ENCODE assay signal across 15 cellular contexts in genomic region chr4:15043922-15044321, GRCh38. TPM values are rescaled to one million over a fixed set of nuclear protein-coding genes. Genes with fewer than 3 reads are reported as not detected.
A peak's percentile ranks its signal among the peaks of the same experiment; 100 is the strongest.
DNase-seq lines count a peak whose midpoint lies in the region; ATAC-seq and TF ChIP-seq lines count a peak whose summit lies in the region.
"Had no signal": no experiment of that assay in that cellular context is flagged by ENCODE, and none has a peak within 500 bp of the region (broad histone marks: within the 10 kb centered on the region; RNA-seq: fewer than 3 reads in every experiment).

No MANE protein-coding gene starts in this region.

- H3K4me1 ChIP-seq in right lobe of liver (peaks cover 0 to 18% (median 0%) of the 10 kb centered on the region in 4 donors), tibial artery (peaks cover 0 to 62% (median 20%) of the 10 kb centered on the region in 4 donors)

- DNase-seq in Right ventricle myocardium inferior (ENCODE audit: missing footprints), result peak; percentile 37
- no peak for DNase-seq in cardiac septum (ENCODE audit: low spot score)
- DNase-seq in dorsolateral prefrontal cortex, result no peak
- DNase-seq in right lobe of liver, result peak in 2 of 3 donors; percentile 45 to 47
- no peak for DNase-seq in tibial artery
- DNase-seq in MV-4-11 (lab: John Stamatoyannopoulos, UW), result no peak
- DNase-seq in NCI-H2196 treated with DMSO at 0.1 percent for 48 hours (lab: John Stamatoyannopoulos, UW; ENCODE audit: unreplicated experiment), result no peak
- DNase-seq: 8988T; CD4-positive, CD25-positive, alpha-beta regulatory T cell; GF-D8; HCEC 1CT; HFFc6 had no signal

- TF ChIP-seq CTCF in dorsolateral prefrontal cortex (IDR thresholded peaks at IDR 0.05 in 54 of 56, conservative IDR thresholded peaks at IDR 0.05 in 2 of 56; ENCODE audit: low read depth in 1 of 56, partially characterized antibody in 56 of 56), result peak in 1 of 56 donors; percentile 9
- no peak for TF ChIP-seq CTCF in right lobe of liver (IDR thresholded peaks at IDR 0.05)
- TF ChIP-seq CTCF in tibial artery (IDR thresholded peaks at IDR 0.05), result no peak

- H3K27ac ChIP-seq in dorsolateral prefrontal cortex (peak overlapping the region; percentile 3 to 89 (median 77)), right lobe of liver (peak overlapping the region in 2 of 3 donors; percentile 27 to 29), tibial artery (peak overlapping the region; percentile 48)
- H3K27ac ChIP-seq: BLaER1 treated with 17β-estradiol and CSF1 and Interleukin-3, amounts not matched to agents 10 nM and 100 nM; HL-60 had no signal

- H3K4me3 ChIP-seq in dorsolateral prefrontal cortex, result no peak overlapping the region
- H3K4me3 ChIP-seq in right lobe of liver, result no peak overlapping the region
- H3K4me3 ChIP-seq in tibial artery, result no peak overlapping the region
- H3K4me3 ChIP-seq: BLaER1 treated with 17β-estradiol and CSF1 and Interleukin-3, amounts not matched to agents 10 nM and 100 nM had no signal

- intact Hi-C loops in Right ventricle myocardium inferior (cut with DNase I) (no loop called here), cardiac septum (cut with DNase I) (no loop called here), dorsolateral prefrontal cortex (cut with DNase I) (loop anchor here (5.0 to 10.0 kb wide), 3 partner anchors 58 to 111 kb away; no protein-coding TSS in a partner anchor), right lobe of liver (cut with DNase I) (no loop called here), tibial artery (cut with DNase I; ENCODE audit: low total_unique reads) (no loop called here)

- 24% methylated on average over 1 of the region's 1 CpG for WGBS in right lobe of liver (ENCODE audit: insufficient coverage, low coverage, low lambda C conversion rate, missing lambda C conversion rate)

- no peaks in the 10 kb centered on the region for H3K36me3 ChIP-seq in right lobe of liver
- H3K36me3 ChIP-seq in tibial artery, result no peaks in the 10 kb centered on the region

- ATAC-seq in Right ventricle myocardium inferior (no peak), right lobe of liver (peak; percentile 83 to 94 (median 92)), HG03039 (IDR thresholded peaks at IDR 0.05; ENCODE audit: unreplicated experiment) (no peak)

- TF ChIP-seq POLR2A in right lobe of liver (IDR thresholded peaks at IDR 0.05), result no peak

- no peaks in the 10 kb centered on the region for H3K27me3 ChIP-seq in dorsolateral prefrontal cortex
- no peaks in the 10 kb centered on the region for H3K27me3 ChIP-seq in right lobe of liver
- H3K27me3 ChIP-seq in tibial artery, result no peaks in the 10 kb centered on the region
- H3K27me3 ChIP-seq: BLaER1 treated with 17β-estradiol and CSF1 and Interleukin-3, amounts not matched to agents 10 nM and 100 nM had no signal

- H3K9me3 ChIP-seq in right lobe of liver (no peaks in the 10 kb centered on the region), tibial artery (no peaks in the 10 kb centered on the region)
- H3K9me3 ChIP-seq: BLaER1 treated with 17β-estradiol and CSF1 and Interleukin-3, amounts not matched to agents 10 nM and 100 nM had no signal

RNA-seq across cellular contexts. Expression of gene CPEB2, which starts 41.6 kb away (rescaled TPM):
- total RNA-seq in Right ventricle myocardium inferior (23.7 TPM), cardiac septum (17.7 TPM), dorsolateral prefrontal cortex (10 to 100 TPM; 31.4 to 88.1 (median 53.3) TPM), right lobe of liver (10 to 100 TPM in 4 of 6 experiments, 1 to 10 TPM in 2; 9.1 to 16.3 (median 12.9) TPM)

Comparison
In these comparisons a context has a peak if more than half of its experiments do, and no peak if none do; other contexts are left out.
1. DNase-seq: peak in Right ventricle myocardium inferior (single experiment) and right lobe of liver (2 of 3); none in cardiac septum (single experiment), dorsolateral prefrontal cortex (0 of 10), tibial artery (0 of 2), MV-4-11 (single experiment) and NCI-H2196 treated with DMSO at 0.1 percent for 48 hours (single experiment).
2. ATAC-seq: peak in right lobe of liver (4 of 4); none in Right ventricle myocardium inferior (single experiment) and HG03039 (single experiment).
3. intact Hi-C loops: an anchor here in dorsolateral prefrontal cortex (5.0 to 10.0 kb wide); none called in Right ventricle myocardium inferior, cardiac septum, right lobe of liver and tibial artery.
4. Peak in every context shown above with its lines, with median percentiles within 50 percentile points of each other: H3K27ac ChIP-seq.